In genomic region chr1:151756291-151756690, GRCh38 we compare ENCODE assay signal across 17 cellular contexts. TPM values are rescaled to one million over a fixed set of nuclear protein-coding genes. Genes with fewer than 3 reads are reported as not detected.
A peak's percentile ranks its signal among the peaks of the same experiment; 100 is the strongest.
DNase-seq lines count a peak whose midpoint lies in the region; ATAC-seq and TF ChIP-seq lines count a peak whose summit lies in the region.
"Had no signal": no experiment of that assay in that cellular context is flagged by ENCODE, and none has a peak within 500 bp of the region (broad histone marks: within the 10 kb centered on the region; RNA-seq: fewer than 3 reads in every experiment).

No MANE protein-coding gene starts in this region.

- H3K27ac Mint-ChIP-seq in stimulated activated naive B cell treated with anti-CD40 and anti-IgM and Interleukin-4, amounts not matched to agents 10 μg/mL and 1 μg/mL and 100 μg/mL, for 72 hours, result peak overlapping the region; percentile 38
- H3K27ac Mint-ChIP-seq: progenitor cell of endocrine pancreas had no signal

- H3K36me3 ChIP-seq in RWPE2 (ENCODE audit: low read depth), result peaks cover 20% of the 10 kb centered on the region
- 0 out of 2 replicates have a peak, but pooled peaks cover 5% of the 10 kb centered on the region for H3K36me3 ChIP-seq in PC-9 (ENCODE audit: low read depth)

- H3K27me3 ChIP-seq in RWPE2 (ENCODE audit: insufficient read depth, poor library complexity, severe bottlenecking) (no peaks in the 10 kb centered on the region), PC-9 (ENCODE audit: insufficient read depth, low read depth) (no peaks in the 10 kb centered on the region)
- H3K27me3 ChIP-seq: upper lobe of left lung had no signal

- BruUV-seq in PC-9 (replicated peaks; lab: Mats Ljungman, UMichigan), result no TSS peak

- no peaks in the 10 kb centered on the region for H3K9me3 Mint-ChIP-seq in activated T-cell treated with anti-CD3 and anti-CD28 coated beads, Interleukin-2, amount 50 U/mL, for 4 hours
- no peaks in the 10 kb centered on the region for H3K9me3 Mint-ChIP-seq in stimulated activated naive B cell treated with anti-CD40 and anti-IgM and Interleukin-4, amounts not matched to agents 10 μg/mL and 1 μg/mL and 100 μg/mL, for 72 hours

- POLR2A ChIA-PET in PC-9 (lab: Charles Lee; ENCODE audit: unreplicated experiment), result no interaction called here

- H3K27ac ChIP-seq in RWPE2 (ENCODE audit: poor library complexity, severe bottlenecking) (no peak overlapping the region), PC-9 (no peak overlapping the region)
- H3K27ac ChIP-seq: upper lobe of left lung, VCaP had no signal

- peaks cover 5% of the 10 kb centered on the region for H3K27me3 Mint-ChIP-seq in activated T-cell treated with anti-CD3 and anti-CD28 coated beads, Interleukin-2, amount 50 U/mL, for 4 hours (ENCODE audit: low read depth)
- peaks cover 9 to 10% of the 10 kb centered on the region in 2 donors for H3K27me3 Mint-ChIP-seq in stimulated activated naive B cell treated with anti-CD40 and anti-IgM and Interleukin-4, amounts not matched to agents 10 μg/mL and 1 μg/mL and 100 μg/mL, for 72 hours

- no peaks in the 10 kb centered on the region; the same call in 1 of the 2 replicates for H3K9me2 ChIP-seq in PC-9 (ENCODE audit: insufficient read depth)

- no peak overlapping the region for H3K4me3 Mint-ChIP-seq in activated T-cell treated with anti-CD3 and anti-CD28 coated beads, Interleukin-2, amount 50 U/mL, for 4 hours
- no peak overlapping the region for H3K4me3 Mint-ChIP-seq in stimulated activated naive B cell treated with anti-CD40 and anti-IgM and Interleukin-4, amounts not matched to agents 10 μg/mL and 1 μg/mL and 100 μg/mL, for 72 hours

- peak; percentile 57 to 69 for ATAC-seq in activated T-cell treated with anti-CD3 and anti-CD28 coated beads, Interleukin-2, amount 50 U/mL, for 4 hours
- peak; percentile 76 for ATAC-seq in RWPE2 (ENCODE audit: low read depth)
- peak; percentile 42 for ATAC-seq in esophagus mucosa
- no peak for ATAC-seq in stimulated activated naive B cell treated with anti-CD40 and anti-IgM and Interleukin-4, amounts not matched to agents 10 μg/mL and 1 μg/mL and 100 μg/mL, for 72 hours (replicated peaks)
- ATAC-seq in HG03442 (IDR thresholded peaks at IDR 0.05; ENCODE audit: unreplicated experiment), result no peak
- ATAC-seq in GM21447 (IDR thresholded peaks at IDR 0.05; ENCODE audit: unreplicated experiment), result no peak
- ATAC-seq: GM12878 had no signal

- peaks cover 5% of the 10 kb centered on the region for H3K4me1 Mint-ChIP-seq in activated T-cell treated with anti-CD3 and anti-CD28 coated beads, Interleukin-2, amount 50 U/mL, for 4 hours (ENCODE audit: low read depth)
- peaks cover under 1 to 1% of the 10 kb centered on the region in 2 donors for H3K4me1 Mint-ChIP-seq in stimulated activated naive B cell treated with anti-CD40 and anti-IgM and Interleukin-4, amounts not matched to agents 10 μg/mL and 1 μg/mL and 100 μg/mL, for 72 hours

- peaks cover 25% of the 10 kb centered on the region for H3K36me3 Mint-ChIP-seq in activated T-cell treated with anti-CD3 and anti-CD28 coated beads, Interleukin-2, amount 50 U/mL, for 4 hours (ENCODE audit: insufficient read depth)
- peaks cover 37 to 46% of the 10 kb centered on the region in 2 donors for H3K36me3 Mint-ChIP-seq in stimulated activated naive B cell treated with anti-CD40 and anti-IgM and Interleukin-4, amounts not matched to agents 10 μg/mL and 1 μg/mL and 100 μg/mL, for 72 hours

- no peak overlapping the region for H3K4me2 ChIP-seq in PC-9

- CTCF ChIA-PET in PC-9 (lab: Charles Lee), result no interaction called here

- peaks cover 4% of the 10 kb centered on the region; the same call in 1 of the 2 replicates for H3F3A ChIP-seq in PC-9 (ENCODE audit: insufficient read depth, low read depth)

- H3K79me2 ChIP-seq in PC-9 (ENCODE audit: low read depth), result no peaks in the 10 kb centered on the region

- intact Hi-C loops in PC-9 (cut with micrococcal nuclease; ENCODE audit: unreplicated experiment), result no loop called here

- DNase-seq in activated T-cell treated with anti-CD3 and anti-CD28 coated beads, Interleukin-2, amount 50 U/mL, for 4 hours, result no peak
- DNase-seq in activated T-cell treated with anti-CD3 and anti-CD28 coated beads for 4 hours, result no peak
- no peak for DNase-seq in RWPE2 (ENCODE audit: low spot score)
- no peak for DNase-seq in stimulated activated naive B cell treated with anti-CD40 and anti-IgM and Interleukin-4, amounts not matched to agents 10 μg/mL and 1 μg/mL and 100 μg/mL, for 72 hours
- no peak for DNase-seq in PC-9
- DNase-seq: activated effector memory CD4-positive, alpha-beta T cell treated with anti-CD3 and anti-CD28 coated beads, Interleukin-2, amount 50 U/mL, for 16 hours; DMS53; stimulated activated CD8-positive, alpha-beta memory T cell treated with anti-CD3 and anti-CD28 coated beads, Interleukin-4, amount 100 ng/mL, for 48 hours; upper lobe of left lung had no signal

- H3K4me1 ChIP-seq in RWPE2 (ENCODE audit: insufficient read depth, poor library complexity, severe bottlenecking) (peaks cover 8% of the 10 kb centered on the region), PC-9 (replicated peaks; ENCODE audit: insufficient read depth) (no peaks in the 10 kb centered on the region)
- H3K4me1 ChIP-seq: upper lobe of left lung had no signal

- TF ChIP-seq CTCF in RWPE2 (IDR thresholded peaks at IDR 0.05; ENCODE audit: poor library complexity, severe bottlenecking) (no peak), PC-9 (conservative IDR thresholded peaks at IDR 0.05) (no peak)

- H2AFZ ChIP-seq in PC-9, result no peak overlapping the region

- H3K9me3 ChIP-seq in RWPE2 (ENCODE audit: severe bottlenecking) (no peaks in the 10 kb centered on the region), PC-9 (ENCODE audit: insufficient read depth, low read depth) (no peaks in the 10 kb centered on the region)
- H3K9me3 ChIP-seq: upper lobe of left lung had no signal

- no peaks in the 10 kb centered on the region for H4K20me1 ChIP-seq in PC-9 (ENCODE audit: insufficient read depth)

- H3K4me3 ChIP-seq in RWPE2 (ENCODE audit: severe bottlenecking) (no peak overlapping the region), PC-9 (no peak overlapping the region)
- H3K4me3 ChIP-seq: GM12878, upper lobe of left lung had no signal

RNA-seq across cellular contexts. Expression of gene MRPL9, which starts 7.0 kb away (rescaled TPM):
- total RNA-seq in activated T-cell treated with anti-CD3 and anti-CD28 coated beads, Interleukin-2, amount 50 U/mL, for 4 hours, result 100 to 1,000 TPM; 156 to 167 (median 163) TPM
- total RNA-seq in esophagus mucosa (72.0 TPM), PC-9 (2021) (80.9 and 132 TPM in 2 replicates)

RNA-seq across cellular contexts. Expression of gene TDRKH, which starts 34.0 kb away (rescaled TPM):
- total RNA-seq in activated T-cell treated with anti-CD3 and anti-CD28 coated beads, Interleukin-2, amount 50 U/mL, for 4 hours, result 10 to 100 TPM in 2 of 3 donors, 1 to 10 TPM in 1; 9.6 to 10.4 (median 10.1) TPM
- total RNA-seq in esophagus mucosa, result 2.2 TPM
- total RNA-seq in PC-9 (2021), result 13.4 and 17.3 TPM in 2 replicates

RNA-seq across cellular contexts. Expression of gene RIIAD1, which starts 35.0 kb away (rescaled TPM):
- total RNA-seq in activated T-cell treated with anti-CD3 and anti-CD28 coated beads, Interleukin-2, amount 50 U/mL, for 4 hours, result not detected
- total RNA-seq in esophagus mucosa (not detected), PC-9 (2021) (not detected in 2 replicates)
- total RNA-seq: GM12878, kidney epithelial cell, SK-MEL-5 had no signal

RNA-seq across cellular contexts. Expression of gene CELF3, which starts 39.7 kb away (rescaled TPM):
- not detected for total RNA-seq in activated T-cell treated with anti-CD3 and anti-CD28 coated beads, Interleukin-2, amount 50 U/mL, for 4 hours
- total RNA-seq in esophagus mucosa (not detected), PC-9 (2021) (not detected in 2 replicates)
- total RNA-seq: GM12878, kidney epithelial cell, SK-MEL-5 had no signal

RNA-seq across cellular contexts. Expression of gene LINGO4, which starts 48.9 kb away (rescaled TPM):
- under 1 TPM; 0.08 to 0.16 (median 0.16) TPM for total RNA-seq in activated T-cell treated with anti-CD3 and anti-CD28 coated beads, Interleukin-2, amount 50 U/mL, for 4 hours
- total RNA-seq in esophagus mucosa (not detected), PC-9 (2021) (not detected in 2 replicates)
- total RNA-seq: GM12878, kidney epithelial cell, progenitor cell of endocrine pancreas, SK-MEL-5 had no signal

Comparison
In these comparisons a context has a peak if more than half of its experiments do, and no peak if none do; other contexts are left out.
1. ATAC-seq: peak in activated T-cell treated with anti-CD3 and anti-CD28 coated beads, Interleukin-2, amount 50 U/mL, for 4 hours (2 of 2), RWPE2 (single experiment) and esophagus mucosa (single experiment); none in stimulated activated naive B cell treated with anti-CD40 and anti-IgM and Interleukin-4, amounts not matched to agents 10 μg/mL and 1 μg/mL and 100 μg/mL, for 72 hours (0 of 2), HG03442 (single experiment) and GM21447 (single experiment).